In the genomic region with DNA sequence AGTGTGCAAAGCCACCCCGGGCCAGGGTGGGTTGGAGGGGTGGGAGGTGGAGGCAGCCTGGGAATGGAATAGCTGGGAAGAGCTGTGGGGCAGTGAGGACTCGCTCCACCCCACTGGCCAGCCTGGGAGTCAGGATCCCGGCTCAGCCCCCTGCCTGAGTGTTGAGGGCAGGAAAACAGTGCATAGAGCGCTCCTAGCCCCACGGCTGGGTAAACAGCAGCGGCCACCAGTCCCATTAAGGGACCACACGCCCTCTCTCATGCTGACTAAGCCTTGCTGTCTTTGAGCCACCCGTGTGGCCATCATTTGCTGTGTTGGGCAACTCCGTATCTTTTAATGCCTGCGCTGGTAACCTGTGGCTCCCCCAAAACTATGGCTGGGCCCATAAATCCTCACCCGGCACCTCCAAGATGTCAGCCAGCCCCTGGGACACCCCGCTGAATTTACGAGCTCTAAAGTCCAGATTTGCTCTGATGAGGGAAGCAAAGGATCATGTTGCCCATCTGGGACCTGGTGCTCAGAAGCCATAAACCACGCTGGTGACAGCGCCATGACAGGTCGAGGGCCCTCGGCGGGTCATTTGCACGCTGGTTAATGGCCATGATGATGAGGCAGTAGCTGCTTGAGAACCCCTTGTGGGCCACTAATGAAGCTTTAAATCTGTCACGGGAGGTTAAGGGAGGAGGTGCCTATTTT, we compare ENCODE assay signal across 13 cellular contexts. TPM values are rescaled to one million over a fixed set of nuclear protein-coding genes. Genes with fewer than 3 reads are reported as not detected.
DNase-seq lines count a peak whose midpoint lies in the region; ATAC-seq, FAIRE-seq and TF ChIP-seq lines count a peak whose summit lies in the region.
"Had no signal": no experiment of that assay in that cellular context is flagged by ENCODE, and none has a peak within 500 bp of the region (broad histone marks: within the 10 kb centered on the region; RNA-seq: fewer than 3 reads in every experiment).

No MANE protein-coding gene starts in this region.

- peak overlapping the region; percentile 56 for H3K27ac ChIP-seq in HepG2 (ENCODE audit: extremely low read length, insufficient read depth, low read length)
- no peak overlapping the region for H3K27ac ChIP-seq in right lobe of liver
- H3K27ac ChIP-seq in SJSA1 = peak overlapping the region; percentile 21; the same call in 1 of the 2 replicates
- no peak overlapping the region for H3K27ac ChIP-seq in heart right ventricle

- H3K36me3 ChIP-seq in HepG2 (replicated peaks in 1 of 2; ENCODE audit: control insufficient read depth in 1 of 2, insufficient read depth in 2 of 2, low read length in 2 of 2) (no peaks in the 10 kb centered on the region), right lobe of liver (no peaks in the 10 kb centered on the region), SJSA1 (no peaks in the 10 kb centered on the region), heart right ventricle (no peaks in the 10 kb centered on the region)

- H3K4me3 ChIP-seq in HepG2 (replicated peaks in 1 of 3; ENCODE audit: insufficient read depth in 1 of 3, low read depth in 2 of 3, low read length in 3 of 3) (peak overlapping the region; percentile 12 to 49 (median 36); a peak in 5 of 6 replicates), right lobe of liver (no peak overlapping the region), SJSA1 (no peak overlapping the region), heart right ventricle (no peak overlapping the region)

- ATAC-seq in HepG2 (peak; percentile 92), right lobe of liver (no peak), heart right ventricle (no peak), HG03025 (IDR thresholded peaks at IDR 0.05; ENCODE audit: low FRiP score, unreplicated experiment) (no peak)
- ATAC-seq: activated CD8-positive, alpha-beta T cell treated with anti-CD3 and anti-CD28 coated beads, Interleukin-2, amount 10 ng/mL, durations not matched to agents 7 days and 5 days had no signal

- H3K36me3 Mint-ChIP-seq in mesothelial cell of epicardium = no peaks in the 10 kb centered on the region

- H3K9ac ChIP-seq in HepG2 (ENCODE audit: insufficient read depth, low read depth, low read length) = peak overlapping the region; percentile 24

- H3K4me2 ChIP-seq in HepG2 (ENCODE audit: low read depth, low read length) = peak overlapping the region; percentile 80

- no peak for TF ChIP-seq POLR2A in HepG2 (IDR thresholded peaks at IDR 0.05; ENCODE audit: insufficient read depth in 1 of 2, low read depth in 2 of 2, low read length in 2 of 2)
- no peak for TF ChIP-seq POLR2A in right lobe of liver (IDR thresholded peaks at IDR 0.05)

- peak; percentile 72 for DNase-seq in HepG2 (ENCODE audit: low spot score)
- no peak for DNase-seq in right lobe of liver
- peak in 1 of 2 experiments; percentile 26 for DNase-seq in SJSA1 (ENCODE audit: low read depth in 1 of 2, low spot score in 2 of 2)
- no peak for DNase-seq in mesothelial cell of epicardium (ENCODE audit: low spot score in 2 of 2, unreplicated experiment in 2 of 2)
- DNase-seq in heart right ventricle = no peak
- DNase-seq in ecto neural progenitor cell (ENCODE audit: low spot score) = no peak
- DNase-seq in stimulated activated CD4-positive, alpha-beta T cell treated with anti-CD3 and anti-CD28 coated beads, Interleukin-1b, Interleukin-23, amount 100 ng/mL, for 48 hours = no peak
- DNase-seq: activated CD8-positive, alpha-beta T cell treated with anti-CD3 and anti-CD28 coated beads, Interleukin-2, amount 10 ng/mL, durations not matched to agents 7 days and 5 days; activated effector memory CD4-positive, alpha-beta T cell treated with Interleukin-2 at 50 U/mL for 16 hours; NCI-H2171 treated with DMSO at 0.1 percent for 48 hours; stimulated activated naive CD4-positive, alpha-beta T cell treated with Interleukin-2 at 50 U/mL for 16 hours had no signal

- no peaks in the 10 kb centered on the region for H3K9me3 Mint-ChIP-seq in mesothelial cell of epicardium

- H4K20me1 ChIP-seq in HepG2 (ENCODE audit: insufficient read depth, low read length) = no peaks in the 10 kb centered on the region

- peaks cover 34% of the 10 kb centered on the region for H3K4me1 Mint-ChIP-seq in mesothelial cell of epicardium

- in situ Hi-C loops in HepG2 (cut with HindIII; ENCODE audit: extremely low pct_ligation_motif_present, low pct_unique_long_range_greater_than_20kb) = no loop called here

- TF ChIP-seq RAD21 in HepG2 (CRISPR knock-in tag; IDR thresholded peaks at IDR 0.05) = peak; percentile 21; the same call in 1 of the 2 replicates

- POLR2A ChIA-PET in HepG2 (lab: Yijun Ruan, JAX) = interaction anchor here (1.5 to 5.4 kb wide), 3 partner anchors 10 to 35 kb away, joined by 5 to 48 read pairs (median 10); partner anchors contain the start of gene SYF2

- peak; percentile 53 for TF ChIP-seq CTCF in HepG2 (CRISPR knock-in tag; IDR thresholded peaks at IDR 0.05)
- no peak for TF ChIP-seq CTCF in right lobe of liver (IDR thresholded peaks at IDR 0.05)
- no peak for TF ChIP-seq CTCF in mesothelial cell of epicardium (IDR thresholded peaks at IDR 0.05; ENCODE audit: unreplicated experiment)
- no peak for TF ChIP-seq CTCF in heart right ventricle (IDR thresholded peaks at IDR 0.05)

- H3K27me3 ChIP-seq in HepG2 (ENCODE audit: control insufficient read depth in 1 of 2, insufficient read depth in 2 of 2, low read length in 2 of 2) (no peaks in the 10 kb centered on the region), right lobe of liver (no peaks in the 10 kb centered on the region), SJSA1 (replicated peaks) (no peaks in the 10 kb centered on the region), heart right ventricle (peaks cover 0 to 24% (median 12%) of the 10 kb centered on the region in 7 donors)

- FAIRE-seq in HepG2 (lab: Jason Lieb, UNC) = peak; percentile 83
- FAIRE-seq: urothelium cell line had no signal

- TF ChIP-seq EP300 in HepG2 (IDR thresholded peaks at IDR 0.05; ENCODE audit: low read depth in 2 of 2, low read length in 2 of 2) (no peak), HepG2 (CRISPR knock-in tag; IDR thresholded peaks at IDR 0.05; ENCODE audit: borderline replicate concordance) (no peak)

- WGBS in HepG2 (ENCODE audit: low lambda C conversion rate) = 10% methylated on average over 14 of the region's 20 CpGs
- 81% methylated on average over 3 of the region's 20 CpGs for WGBS in right lobe of liver (ENCODE audit: insufficient coverage, low coverage, low lambda C conversion rate, missing lambda C conversion rate)
- WGBS in heart right ventricle, 2 donors = 84 to 86% methylated on average over 20 of the region's 20 CpGs

- H2AFZ ChIP-seq in HepG2 (ENCODE audit: low read length) = no peak overlapping the region

- H3K9me3 ChIP-seq in HepG2 (ENCODE audit: low read length) = no peaks in the 10 kb centered on the region
- H3K9me3 ChIP-seq in right lobe of liver = no peaks in the 10 kb centered on the region
- H3K9me3 ChIP-seq in SJSA1 (replicated peaks) = no peaks in the 10 kb centered on the region
- no peaks in the 10 kb centered on the region for H3K9me3 ChIP-seq in heart right ventricle

- peak overlapping the region; percentile 7 for H3K27ac Mint-ChIP-seq in mesothelial cell of epicardium
- H3K27ac Mint-ChIP-seq: activated CD8-positive, alpha-beta T cell treated with anti-CD3 and anti-CD28 coated beads, Interleukin-2, amount 10 ng/mL, durations not matched to agents 7 days and 5 days had no signal

- CTCF ChIA-PET in HepG2 (lab: Yijun Ruan, JAX; ENCODE audit: low intra/inter-chr PET ratio, low total read pairs) = no interaction called here

- BruUV-seq in HepG2 (replicated peaks; lab: Mats Ljungman, UMichigan) = no TSS peak

- H3K79me2 ChIP-seq in HepG2 (ENCODE audit: insufficient read depth, low read length) = no peaks in the 10 kb centered on the region

- intact Hi-C loops in HepG2 (cut with micrococcal nuclease; ENCODE audit: unreplicated experiment) = no loop called here
- intact Hi-C loops in right lobe of liver (cut with DNase I) = no loop called here
- intact Hi-C loops in heart right ventricle (cut with DNase I) = loop anchor here in 3 of 10 donors (5.0 to 10.0 kb wide), 3 partner anchors 265 to 343 kb away; partner anchors contain the start of gene RUNX3 (in 1 of the 3)

- H3K4me1 ChIP-seq in HepG2 (ENCODE audit: insufficient read depth, low read length) (peaks cover 93% of the 10 kb centered on the region), right lobe of liver (no peaks in the 10 kb centered on the region), SJSA1 (replicated peaks) (peaks cover 23% of the 10 kb centered on the region), heart right ventricle (peaks cover 0 to 21% (median 12%) of the 10 kb centered on the region in 9 donors)

- H3K27me3 Mint-ChIP-seq in mesothelial cell of epicardium (ENCODE audit: low read depth) = no peaks in the 10 kb centered on the region

- H3K4me3 Mint-ChIP-seq in mesothelial cell of epicardium = no peak overlapping the region
- H3K4me3 Mint-ChIP-seq: activated CD8-positive, alpha-beta T cell treated with anti-CD3 and anti-CD28 coated beads, Interleukin-2, amount 10 ng/mL, durations not matched to agents 7 days and 5 days had no signal

RNA-seq across cellular contexts. Expression of gene SYF2, which starts 34.9 kb away (rescaled TPM):
- total RNA-seq in HepG2 (2016; rRNA removed; fragmentation: Illumina TruSeq; extraction: Trizol) = 34.1 and 42.8 TPM in 2 replicates
- total RNA-seq in HepG2 (2016; cell fraction: cytosol; rRNA removed; fragmentation: Illumina TruSeq; extraction: Trizol; ENCODE audit: low read depth) = 12.4 and 14.5 TPM in 2 replicates
- 35.1 and 45.3 TPM in 2 replicates for total RNA-seq in HepG2 (2016; cell fraction: insoluble cytoplasmic fraction; rRNA removed; fragmentation: Illumina TruSeq; extraction: Trizol)
- total RNA-seq in HepG2 (2016; cell fraction: membrane; rRNA removed; fragmentation: Illumina TruSeq; extraction: Trizol) = 18.7 and 22.7 TPM in 2 replicates
- 13.8 and 16.2 TPM in 2 replicates for total RNA-seq in HepG2 (2016; cell fraction: nucleus; rRNA removed; fragmentation: Illumina TruSeq; extraction: Trizol)
- polyA plus RNA-seq in HepG2 (2011; rRNA removed) = 13.9 and 17.8 TPM in 2 replicates
- 6.6 and 9.6 TPM in 2 replicates for polyA plus RNA-seq in HepG2 (2011; cell fraction: cytosol; rRNA removed)
- 4.1 and 5.1 TPM in 2 replicates for polyA plus RNA-seq in HepG2 (2011; cell fraction: nucleus; rRNA removed)
- polyA plus RNA-seq in HepG2 (2012) = 31.0 and 38.9 TPM in 2 replicates
- polyA plus RNA-seq in HepG2 (2016; cell fraction: cytosol; fragmentation: Illumina TruSeq; extraction: Trizol; ENCODE audit: low read depth) = 8.7 and 9.4 TPM in 2 replicates
- polyA plus RNA-seq in HepG2 (2016; cell fraction: insoluble cytoplasmic fraction; fragmentation: Illumina TruSeq; extraction: Trizol; ENCODE audit: low read depth) = 49.5 and 51.5 TPM in 2 replicates
- 14.2 and 16.8 TPM in 2 replicates for polyA plus RNA-seq in HepG2 (2016; cell fraction: membrane; fragmentation: Illumina TruSeq; extraction: Trizol; ENCODE audit: low read depth)
- 27.3 and 29.0 TPM in 2 replicates for polyA plus RNA-seq in HepG2 (2016; cell fraction: nucleus; fragmentation: Illumina TruSeq; extraction: Trizol; ENCODE audit: insufficient read depth, low read depth)
- polyA minus RNA-seq in HepG2 (2011; rRNA and poly(A)+ RNA removed; ENCODE audit: low replicate concordance) = 2.9 and 3.2 TPM in 2 replicates
- 5.4 and 6.7 TPM in 2 replicates for polyA minus RNA-seq in HepG2 (2011; cell fraction: cytosol; rRNA and poly(A)+ RNA removed)
- 7.3 and 9.1 TPM in 2 replicates for polyA minus RNA-seq in HepG2 (2011; cell fraction: nucleus; rRNA and poly(A)+ RNA removed)
- total RNA-seq in right lobe of liver = 10 to 100 TPM; 11.0 to 21.8 (median 16.8) TPM
- total RNA-seq in SJSA1 (2014; rRNA removed; shearing (Covaris generic)) = 34.0 and 49.7 TPM in 2 replicates
- total RNA-seq in mesothelial cell of epicardium = 32.3 to 37.7 TPM (median 36.9 TPM) in 3 replicates
- 10 to 100 TPM; 28.0 to 39.0 (median 35.6) TPM for total RNA-seq in heart right ventricle
- 10 to 100 TPM; 37.9 to 55.9 TPM for polyA plus RNA-seq in heart right ventricle

RNA-seq across cellular contexts. Expression of gene RSRP1, which starts 49.9 kb away (rescaled TPM):
- total RNA-seq in HepG2 (2016; rRNA removed; fragmentation: Illumina TruSeq; extraction: Trizol) (11.3 and 52.8 TPM in 2 replicates), right lobe of liver (10 to 100 TPM; 32.1 to 52.1 (median 40.2) TPM), mesothelial cell of epicardium (133 to 158 TPM (median 150 TPM) in 3 replicates), heart right ventricle (10 to 100 TPM; 21.1 to 47.3 (median 27.7) TPM)
- 15.2 and 19.2 TPM in 2 replicates for total RNA-seq in HepG2 (2016; cell fraction: cytosol; rRNA removed; fragmentation: Illumina TruSeq; extraction: Trizol; ENCODE audit: low read depth)
- total RNA-seq in HepG2 (2016; cell fraction: insoluble cytoplasmic fraction; rRNA removed; fragmentation: Illumina TruSeq; extraction: Trizol) = 13.4 and 49.0 TPM in 2 replicates
- total RNA-seq in HepG2 (2016; cell fraction: membrane; rRNA removed; fragmentation: Illumina TruSeq; extraction: Trizol) = 5.7 and 7.6 TPM in 2 replicates
- 132 and 140 TPM in 2 replicates for total RNA-seq in HepG2 (2016; cell fraction: nucleus; rRNA removed; fragmentation: Illumina TruSeq; extraction: Trizol)
- polyA plus RNA-seq in HepG2 (2011; rRNA removed) (43.9 and 46.3 TPM in 2 replicates), heart right ventricle (100 to 1,000 TPM in 1 of 2 donors, 10 to 100 TPM in 1; 33.1 to 455 TPM)
- polyA plus RNA-seq in HepG2 (2011; cell fraction: cytosol; rRNA removed) = 9.7 and 11.5 TPM in 2 replicates
- polyA plus RNA-seq in HepG2 (2011; cell fraction: nucleus; rRNA removed) = 254 and 258 TPM in 2 replicates
- 40.8 and 53.9 TPM in 2 replicates for polyA plus RNA-seq in HepG2 (2012)
- polyA plus RNA-seq in HepG2 (2016; cell fraction: cytosol; fragmentation: Illumina TruSeq; extraction: Trizol; ENCODE audit: low read depth) = 1.1 and 1.2 TPM in 2 replicates
- polyA plus RNA-seq in HepG2 (2016; cell fraction: insoluble cytoplasmic fraction; fragmentation: Illumina TruSeq; extraction: Trizol; ENCODE audit: low read depth) = 8.3 and 10.7 TPM in 2 replicates
- 1.9 and 2.6 TPM in 2 replicates for polyA plus RNA-seq in HepG2 (2016; cell fraction: membrane; fragmentation: Illumina TruSeq; extraction: Trizol; ENCODE audit: low read depth)
- 163 and 167 TPM in 2 replicates for polyA plus RNA-seq in HepG2 (2016; cell fraction: nucleus; fragmentation: Illumina TruSeq; extraction: Trizol; ENCODE audit: insufficient read depth, low read depth)
- 31.5 and 61.3 TPM in 2 replicates for polyA minus RNA-seq in HepG2 (2011; rRNA and poly(A)+ RNA removed; ENCODE audit: low replicate concordance)
- 8.5 and 15.8 TPM in 2 replicates for polyA minus RNA-seq in HepG2 (2011; cell fraction: cytosol; rRNA and poly(A)+ RNA removed)
- polyA minus RNA-seq in HepG2 (2011; cell fraction: nucleus; rRNA and poly(A)+ RNA removed) = 318 and 343 TPM in 2 replicates
- total RNA-seq in SJSA1 (2014; rRNA removed; shearing (Covaris generic)) = 34.5 and 39.0 TPM in 2 replicates

Comparison
In these comparisons a context has a peak if more than half of its experiments do, and no peak if none do; other contexts are left out.
1. H3K27ac ChIP-seq: peak in HepG2 (single experiment) and SJSA1 (single experiment); none in right lobe of liver (0 of 3) and heart right ventricle (0 of 10).
2. H3K4me3 ChIP-seq: peak in HepG2 (3 of 3); none in right lobe of liver (0 of 3), SJSA1 (single experiment) and heart right ventricle (0 of 10).